ENCODE assay signal across 12 cellular contexts in the genomic region with DNA sequence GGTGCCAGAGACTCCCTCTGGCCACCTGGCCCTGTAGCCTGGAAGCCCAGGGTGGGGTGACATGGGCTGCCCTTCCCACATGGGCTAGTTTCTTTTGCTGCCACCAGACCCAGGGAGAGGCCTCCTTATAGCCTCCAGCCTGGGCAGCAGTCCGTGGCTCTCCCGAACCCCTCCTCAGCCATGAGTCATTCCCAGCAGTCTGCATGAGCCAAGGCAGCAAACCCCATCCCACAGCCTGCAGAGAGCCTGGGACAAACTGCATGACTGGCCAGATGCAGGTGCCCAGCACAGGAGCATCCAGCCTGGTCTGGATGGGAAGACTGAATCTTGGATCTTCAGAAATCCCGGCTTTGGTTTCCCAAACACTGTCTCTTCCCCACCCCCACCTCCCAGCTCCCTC.
A peak's percentile ranks its signal among the peaks of the same experiment; 100 is the strongest.
DNase-seq lines count a peak whose midpoint lies in the region; ATAC-seq and TF ChIP-seq lines count a peak whose summit lies in the region.
"Had no signal": no experiment of that assay in that cellular context is flagged by ENCODE, and none has a peak within 500 bp of the region (broad histone marks: within the 10 kb centered on the region; RNA-seq: fewer than 3 reads in every experiment).

No MANE protein-coding gene starts in this region.

- no peak for TF ChIP-seq CTCF in astrocyte of the cerebellum (IDR thresholded peaks at IDR 0.05; ENCODE audit: low read depth, low read length, missing control alignments)
- no peak for TF ChIP-seq CTCF in gastroesophageal sphincter (IDR thresholded peaks at IDR 0.05)
- no peak for TF ChIP-seq CTCF in retinal pigment epithelial cell (conservative IDR thresholded peaks at IDR 0.05; ENCODE audit: low read depth, low read length)

- H3K4me1 Mint-ChIP-seq in activated T-cell treated with anti-CD3 and anti-CD28 coated beads, Interleukin-2, amount 50 U/mL, for 4 hours (ENCODE audit: low read depth): no peaks in the 10 kb centered on the region

- no peak for TF ChIP-seq POLR2A in gastroesophageal sphincter (IDR thresholded peaks at IDR 0.05)

- 0 to 45% methylated on average over 1 of the region's 3 CpGs for WGBS in gastroesophageal sphincter (ENCODE audit: low coverage in 1 of 2), 2 donors

- H3K4me3 ChIP-seq in astrocyte of the cerebellum (ENCODE audit: low read depth, low read length): no peak overlapping the region
- no peak overlapping the region for H3K4me3 ChIP-seq in gastroesophageal sphincter
- H3K4me3 ChIP-seq in retinal pigment epithelial cell (ENCODE audit: low read length): no peak overlapping the region
- H3K4me3 ChIP-seq: SK-N-MC, tibial artery had no signal

- H3K9me3 Mint-ChIP-seq in activated T-cell treated with anti-CD3 and anti-CD28 coated beads, Interleukin-2, amount 50 U/mL, for 4 hours: no peaks in the 10 kb centered on the region

- no peak overlapping the region for H3K4me3 Mint-ChIP-seq in activated T-cell treated with anti-CD3 and anti-CD28 coated beads, Interleukin-2, amount 50 U/mL, for 4 hours

- no peaks in the 10 kb centered on the region for H3K27me3 Mint-ChIP-seq in activated T-cell treated with anti-CD3 and anti-CD28 coated beads, Interleukin-2, amount 50 U/mL, for 4 hours (ENCODE audit: low read depth)

- DNase-seq in ELF-1 (ENCODE audit: low read depth, low spot score): peak; percentile 37
- DNase-seq in astrocyte of the cerebellum (ENCODE audit: low read depth): peak; percentile 76
- DNase-seq in retinal pigment epithelial cell (ENCODE audit: low read depth): peak; percentile 62
- no peak for DNase-seq in activated T-cell treated with anti-CD3 and anti-CD28 coated beads, Interleukin-2, amount 50 U/mL, for 4 hours
- DNase-seq in activated CD8-positive, alpha-beta memory T cell treated with anti-CD3 and anti-CD28 coated beads, Interleukin-2, amount 50 U/mL, for 48 hours: no peak
- no peak for DNase-seq in HUDEP-2 (lab: John Stamatoyannopoulos, UW; ENCODE audit: unreplicated experiment in 76 of 76)
- DNase-seq: NCI-H2107; stimulated activated CD4-positive, alpha-beta T cell treated with anti-CD3 and anti-CD28 coated beads, Interleukin-2, amount 100 ng/mL, for 24 hours; tibial artery had no signal

- H3K36me3 ChIP-seq in gastroesophageal sphincter: no peaks in the 10 kb centered on the region
- H3K36me3 ChIP-seq: tibial artery had no signal

- H3K9me3 ChIP-seq in gastroesophageal sphincter: no peaks in the 10 kb centered on the region
- H3K9me3 ChIP-seq: tibial artery had no signal

- no peaks in the 10 kb centered on the region for H3K27me3 ChIP-seq in gastroesophageal sphincter
- H3K27me3 ChIP-seq: tibial artery had no signal

- H3K36me3 Mint-ChIP-seq in activated T-cell treated with anti-CD3 and anti-CD28 coated beads, Interleukin-2, amount 50 U/mL, for 4 hours (ENCODE audit: insufficient read depth): no peaks in the 10 kb centered on the region

- no peak for TF ChIP-seq EP300 in gastroesophageal sphincter (IDR thresholded peaks at IDR 0.05)

- H3K27ac ChIP-seq in gastroesophageal sphincter: peak overlapping the region; percentile 12 to 89 (median 86)

- peaks cover 0 to 67% (median 34%) of the 10 kb centered on the region in 3 donors for H3K4me1 ChIP-seq in gastroesophageal sphincter

- ATAC-seq in gastroesophageal sphincter (peak; percentile 40), HG02884 (IDR thresholded peaks at IDR 0.05; ENCODE audit: unreplicated experiment) (no peak)
- ATAC-seq in activated T-cell treated with anti-CD3 and anti-CD28 coated beads, Interleukin-2, amount 50 U/mL, for 4 hours: no peak

- in situ Hi-C loops in astrocyte of the cerebellum (cut with HindIII; ENCODE audit: low sequenced_read_pairs): no loop called here

Comparison
In these comparisons a context has a peak if more than half of its experiments do, and no peak if none do; other contexts are left out.
1. DNase-seq: peak in ELF-1 (single experiment), astrocyte of the cerebellum (single experiment) and retinal pigment epithelial cell (single experiment); none in activated T-cell treated with anti-CD3 and anti-CD28 coated beads, Interleukin-2, amount 50 U/mL, for 4 hours (single experiment), activated CD8-positive, alpha-beta memory T cell treated with anti-CD3 and anti-CD28 coated beads, Interleukin-2, amount 50 U/mL, for 48 hours (single experiment) and HUDEP-2 (0 of 76).